ENCODE assay signal across 23 cellular contexts in genomic region chr2:190482441-190482840, GRCh38. TPM values are rescaled to one million over a fixed set of nuclear protein-coding genes. Genes with fewer than 3 reads are reported as not detected.
DNase-seq lines count a peak whose midpoint lies in the region; ATAC-seq and TF ChIP-seq lines count a peak whose summit lies in the region.
"Had no signal": no experiment of that assay in that cellular context is flagged by ENCODE, and none has a peak within 500 bp of the region (broad histone marks: within the 10 kb centered on the region; RNA-seq: fewer than 3 reads in every experiment).

No MANE protein-coding gene starts in this region.

- no peaks in the 10 kb centered on the region for H3K9me3 ChIP-seq in left lung
- H3K9me3 ChIP-seq: A549; BLaER1 treated with 17β-estradiol and CSF1 and Interleukin-3, amounts not matched to agents 10 nM and 100 nM; breast epithelium; suprapubic skin had no signal

- no peaks in the 10 kb centered on the region for H3K9me3 Mint-ChIP-seq in natural killer cell
- H3K9me3 Mint-ChIP-seq in natural killer cell treated with Interleukin-12 subunit alpha and Interleukin-12 subunit beta and Interleukin-15 and Interleukin-18, amount 100 ng/mL, for 72 hours: no peaks in the 10 kb centered on the region
- H3K9me3 Mint-ChIP-seq: HFFc6 had no signal

- H3K4me1 Mint-ChIP-seq in natural killer cell: peaks cover 17 to 44% of the 10 kb centered on the region in 2 donors
- peaks cover 5 to 17% of the 10 kb centered on the region in 2 donors for H3K4me1 Mint-ChIP-seq in natural killer cell treated with Interleukin-12 subunit alpha and Interleukin-12 subunit beta and Interleukin-15 and Interleukin-18, amount 100 ng/mL, for 72 hours (ENCODE audit: low read depth in 2 of 2)

- no peaks in the 10 kb centered on the region for H3K27me3 Mint-ChIP-seq in natural killer cell (ENCODE audit: low read depth in 2 of 2)
- no peaks in the 10 kb centered on the region for H3K27me3 Mint-ChIP-seq in natural killer cell treated with Interleukin-12 subunit alpha and Interleukin-12 subunit beta and Interleukin-15 and Interleukin-18, amount 100 ng/mL, for 72 hours
- H3K27me3 Mint-ChIP-seq: activated CD4-positive, alpha-beta T cell treated with anti-CD3 and anti-CD28 coated beads for 36 hours; activated naive CD8-positive, alpha-beta T cell treated with anti-CD3 and anti-CD28 coated beads for 36 hours had no signal

- TF ChIP-seq CTCF in natural killer cell (IDR thresholded peaks at IDR 0.05): no peak
- no peak for TF ChIP-seq CTCF in epithelial cell of esophagus (IDR thresholded peaks at IDR 0.05; ENCODE audit: insufficient read depth, low read depth, low read length, missing control alignments)
- no peak for TF ChIP-seq CTCF in left lung (IDR thresholded peaks at IDR 0.05)

- no peak overlapping the region for H3K4me3 Mint-ChIP-seq in natural killer cell
- no peak overlapping the region for H3K4me3 Mint-ChIP-seq in natural killer cell treated with Interleukin-12 subunit alpha and Interleukin-12 subunit beta and Interleukin-15 and Interleukin-18, amount 100 ng/mL, for 72 hours
- H3K4me3 Mint-ChIP-seq: activated CD4-positive, alpha-beta T cell treated with anti-CD3 and anti-CD28 coated beads for 36 hours; activated naive CD8-positive, alpha-beta T cell treated with anti-CD3 and anti-CD28 coated beads for 36 hours; HFFc6 had no signal

- H3K36me3 ChIP-seq in left lung: no peaks in the 10 kb centered on the region
- H3K36me3 ChIP-seq: BLaER1 treated with 17β-estradiol and CSF1 and Interleukin-3, amounts not matched to agents 10 nM and 100 nM; breast epithelium; left ventricle myocardium inferior; suprapubic skin had no signal

- peak overlapping the region; percentile 22 to 40 for H3K27ac Mint-ChIP-seq in natural killer cell
- H3K27ac Mint-ChIP-seq in natural killer cell treated with Interleukin-12 subunit alpha and Interleukin-12 subunit beta and Interleukin-15 and Interleukin-18, amount 100 ng/mL, for 72 hours: no peak overlapping the region
- H3K27ac Mint-ChIP-seq: activated CD4-positive, alpha-beta T cell treated with anti-CD3 and anti-CD28 coated beads for 36 hours; activated naive CD8-positive, alpha-beta T cell treated with anti-CD3 and anti-CD28 coated beads for 36 hours; HFFc6 had no signal

- H3K4me1 ChIP-seq in left lung: no peaks in the 10 kb centered on the region
- H3K4me1 ChIP-seq: BLaER1 treated with 17β-estradiol and CSF1 and Interleukin-3, amounts not matched to agents 10 nM and 100 nM had no signal

- no peak overlapping the region for H3K4me3 ChIP-seq in epithelial cell of esophagus (ENCODE audit: low read length)
- no peak overlapping the region for H3K4me3 ChIP-seq in left lung
- H3K4me3 ChIP-seq: A549; BLaER1 treated with 17β-estradiol and CSF1 and Interleukin-3, amounts not matched to agents 10 nM and 100 nM; breast epithelium; left ventricle myocardium inferior; suprapubic skin had no signal

- DNase-seq in natural killer cell: no peak
- DNase-seq in natural killer cell treated with Interleukin-12 subunit alpha and Interleukin-12 subunit beta and Interleukin-15 and Interleukin-18, amount 100 ng/mL, for 72 hours (ENCODE audit: low spot score): no peak
- DNase-seq in epithelial cell of esophagus (ENCODE audit: low read depth): peak; percentile 28
- no peak for DNase-seq in left lung
- DNase-seq in NCI-H524 (lab: John Stamatoyannopoulos, UW): no peak
- no peak for DNase-seq in NCI-H1105 (lab: John Stamatoyannopoulos, UW)
- no peak for DNase-seq in HuH-7 (ENCODE audit: low spot score)
- DNase-seq: activated CD4-positive, alpha-beta T cell treated with anti-CD3 and anti-CD28 coated beads for 36 hours; activated naive CD8-positive, alpha-beta T cell treated with anti-CD3 and anti-CD28 coated beads for 36 hours; HFFc6; left ventricle myocardium inferior; NCI-H1436; NCI-H748 treated with DMSO at 0.1 percent for 48 hours; nucleus accumbens; right cardiac atrium; SIG-M5 had no signal

- no peaks in the 10 kb centered on the region for H3K27me3 ChIP-seq in left lung
- H3K27me3 ChIP-seq: BLaER1 treated with 17β-estradiol and CSF1 and Interleukin-3, amounts not matched to agents 10 nM and 100 nM; breast epithelium; suprapubic skin had no signal

- intact Hi-C loops in natural killer cell (cut with micrococcal nuclease): no loop called here
- intact Hi-C loops in left lung (cut with DNase I): no loop called here

- H3K36me3 Mint-ChIP-seq in natural killer cell: no peaks in the 10 kb centered on the region
- no peaks in the 10 kb centered on the region for H3K36me3 Mint-ChIP-seq in natural killer cell treated with Interleukin-12 subunit alpha and Interleukin-12 subunit beta and Interleukin-15 and Interleukin-18, amount 100 ng/mL, for 72 hours

- H3K27ac ChIP-seq in left lung: no peak overlapping the region
- H3K27ac ChIP-seq: A549; BLaER1 treated with 17β-estradiol and CSF1 and Interleukin-3, amounts not matched to agents 10 nM and 100 nM; epithelial cell of prostate; HL-60; left ventricle myocardium inferior; suprapubic skin had no signal

- no peak for ATAC-seq in natural killer cell
- no peak for ATAC-seq in natural killer cell treated with Interleukin-12 subunit alpha and Interleukin-12 subunit beta and Interleukin-15 and Interleukin-18, amount 100 ng/mL, for 72 hours
- ATAC-seq in left lung: peak; percentile 31
- ATAC-seq in HG03354 (IDR thresholded peaks at IDR 0.05; ENCODE audit: poor library complexity, severe bottlenecking, unreplicated experiment): no peak
- ATAC-seq: activated CD4-positive, alpha-beta T cell treated with anti-CD3 and anti-CD28 coated beads for 36 hours had no signal

RNA-seq across cellular contexts. Expression of gene NEMP2, which starts 52.1 kb away (rescaled TPM):
- 10 to 100 TPM; 17.2 to 21.0 (median 18.3) TPM for total RNA-seq in natural killer cell
- total RNA-seq in natural killer cell treated with Interleukin-12 subunit alpha and Interleukin-12 subunit beta and Interleukin-15 and Interleukin-18, amount 100 ng/mL, for 72 hours: 1 to 10 TPM; 8.3 to 9.4 TPM
- total RNA-seq in left lung: 1 to 10 TPM; 8.1 to 9.3 TPM

Comparison
In these comparisons a context has a peak if more than half of its experiments do, and no peak if none do; other contexts are left out.
1. H3K27ac Mint-ChIP-seq: peak in natural killer cell (2 of 2); none in natural killer cell treated with Interleukin-12 subunit alpha and Interleukin-12 subunit beta and Interleukin-15 and Interleukin-18, amount 100 ng/mL, for 72 hours (0 of 2).